In the genomic region with DNA sequence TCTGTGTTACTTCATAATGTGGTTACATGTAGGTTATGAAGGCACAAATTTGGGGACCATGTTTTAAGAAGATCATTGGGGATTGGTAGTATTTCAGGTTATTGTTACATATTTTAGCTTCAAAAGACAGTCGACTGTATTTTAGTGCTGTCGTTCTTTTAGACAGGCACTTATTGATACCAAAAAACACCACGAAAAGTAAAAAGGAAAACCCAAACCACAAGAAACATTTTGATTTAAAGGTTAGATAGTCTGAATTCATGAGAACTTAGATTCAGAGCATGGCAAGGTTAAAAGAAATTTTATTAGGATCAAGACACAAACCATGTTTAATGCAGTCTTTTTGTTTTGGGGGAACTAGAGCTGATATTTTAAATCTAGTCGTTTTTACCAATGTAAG, we compare ENCODE assay signal across 25 cellular contexts.
"Had no signal": no experiment of that assay in that cellular context is flagged by ENCODE, and none has a peak within 500 bp of the region (broad histone marks: within the 10 kb centered on the region; RNA-seq: fewer than 3 reads in every experiment).

No MANE protein-coding gene starts in this region.

- H3K4me3 Mint-ChIP-seq: activated CD4-positive, alpha-beta memory T cell treated with anti-CD3 and anti-CD28 coated beads for 36 hours; activated T-cell treated with anti-CD3 and anti-CD28 coated beads, Interleukin-2, amount 50 U/mL, for 24 hours; central memory CD8-positive, alpha-beta T cell; dendritic cell treated with granulocyte-macrophage colony-stimulating factor and Interleukin-4, amounts not matched to agents 40 ng/mL and 50 ng/mL, for 4 days; natural killer cell treated with Interleukin-12 subunit alpha and Interleukin-12 subunit beta and Interleukin-15 and Interleukin-18, amount 100 ng/mL, for 72 hours had no signal

- H3K27me3 ChIP-seq: esophagus muscularis mucosa, foreskin keratinocyte, heart right ventricle, testis had no signal

- H3K36me3 Mint-ChIP-seq: activated CD4-positive, alpha-beta memory T cell treated with anti-CD3 and anti-CD28 coated beads for 36 hours; natural killer cell treated with Interleukin-12 subunit alpha and Interleukin-12 subunit beta and Interleukin-15 and Interleukin-18, amount 100 ng/mL, for 72 hours had no signal

- H3K9me3 ChIP-seq: esophagus muscularis mucosa, heart right ventricle, lower lobe of right lung, testis had no signal

- H3K4me3 ChIP-seq: esophagus muscularis mucosa, heart right ventricle, lower lobe of right lung, testis had no signal

- ATAC-seq: activated CD4-positive, CD25-positive, alpha-beta regulatory T cell treated with anti-CD3 and anti-CD28 coated beads, Interleukin-2, amount 50 U/mL, for 24 hours; foreskin keratinocyte; heart right ventricle; left lobe of liver; lower lobe of right lung; natural killer cell treated with Interleukin-12 subunit alpha and Interleukin-12 subunit beta and Interleukin-15 and Interleukin-18, amount 100 ng/mL, for 72 hours; right cardiac atrium; stimulated activated naive CD8-positive, alpha-beta T cell treated with anti-CD3 and anti-CD28 coated beads, Interleukin-15, Interleukin-2, amounts not matched to agents 100 U/mL and 50 U/mL, for 24 hours had no signal

- H3K27me3 Mint-ChIP-seq: activated CD4-positive, alpha-beta memory T cell treated with anti-CD3 and anti-CD28 coated beads for 36 hours; activated T-cell treated with anti-CD3 and anti-CD28 coated beads, Interleukin-2, amount 50 U/mL, for 24 hours; central memory CD8-positive, alpha-beta T cell; dendritic cell treated with granulocyte-macrophage colony-stimulating factor and Interleukin-4, amounts not matched to agents 40 ng/mL and 50 ng/mL, for 4 days; natural killer cell treated with Interleukin-12 subunit alpha and Interleukin-12 subunit beta and Interleukin-15 and Interleukin-18, amount 100 ng/mL, for 72 hours had no signal

- H3K27ac Mint-ChIP-seq: activated CD4-positive, alpha-beta memory T cell treated with anti-CD3 and anti-CD28 coated beads for 36 hours; activated T-cell treated with anti-CD3 and anti-CD28 coated beads, Interleukin-2, amount 50 U/mL, for 24 hours; dendritic cell treated with granulocyte-macrophage colony-stimulating factor and Interleukin-4, amounts not matched to agents 40 ng/mL and 50 ng/mL, for 4 days; natural killer cell treated with Interleukin-12 subunit alpha and Interleukin-12 subunit beta and Interleukin-15 and Interleukin-18, amount 100 ng/mL, for 72 hours had no signal

- DNase-seq: activated CD4-positive, alpha-beta memory T cell treated with anti-CD3 and anti-CD28 coated beads for 36 hours; activated CD4-positive, alpha-beta T cell treated with anti-CD3 and anti-CD28 coated beads for 48 hours; activated CD8-positive, alpha-beta memory T cell treated with anti-CD3 and anti-CD28 coated beads, Interleukin-2, amount 50 U/mL, for 4 hours; activated naive CD4-positive, alpha-beta T cell treated with Interleukin-2 at 50 U/mL for 16 hours; activated T-cell treated with anti-CD3 and anti-CD28 coated beads, Interleukin-2, amount 50 U/mL, for 24 hours; heart right ventricle; kidney glomerular epithelial cell; lower lobe of right lung; mesendoderm; posterior cingulate gyrus; right cardiac atrium; stimulated activated CD4-positive, alpha-beta T cell treated with anti-CD3 and anti-CD28 coated beads, Interleukin-2, amount 100 ng/mL, for 48 hours; stimulated activated naive CD8-positive, alpha-beta T cell treated with anti-CD3 and anti-CD28 coated beads, Interleukin-15, Interleukin-2, amounts not matched to agents 100 U/mL and 50 U/mL, for 24 hours; T-helper 1 cell; T-helper 9 cell; testis; trophoblast cell; WERI-Rb-1 had no signal

- H3K36me3 ChIP-seq: esophagus muscularis mucosa, heart right ventricle, lower lobe of right lung, WERI-Rb-1 had no signal

- H3K9me3 Mint-ChIP-seq: activated CD4-positive, alpha-beta memory T cell treated with anti-CD3 and anti-CD28 coated beads for 36 hours; activated T-cell treated with anti-CD3 and anti-CD28 coated beads, Interleukin-2, amount 50 U/mL, for 24 hours; central memory CD8-positive, alpha-beta T cell; natural killer cell treated with Interleukin-12 subunit alpha and Interleukin-12 subunit beta and Interleukin-15 and Interleukin-18, amount 100 ng/mL, for 72 hours had no signal

- H3K27ac ChIP-seq: esophagus muscularis mucosa, foreskin keratinocyte, heart right ventricle, lower lobe of right lung, testis, WERI-Rb-1 had no signal

- H3K4me1 ChIP-seq: esophagus muscularis mucosa, heart right ventricle, lower lobe of right lung, testis had no signal
